Comparison of ENCODE assay signal across 9 cellular contexts in genomic region chr6:16276991-16277981, GRCh38. TPM values are rescaled to one million over a fixed set of nuclear protein-coding genes. Genes with fewer than 3 reads are reported as not detected.
DNase-seq lines count a peak whose midpoint lies in the region; ATAC-seq, FAIRE-seq and TF ChIP-seq lines count a peak whose summit lies in the region.
"Had no signal": no experiment of that assay in that cellular context is flagged by ENCODE, and none has a peak within 500 bp of the region (broad histone marks: within the 10 kb centered on the region; RNA-seq: fewer than 3 reads in every experiment).

No MANE protein-coding gene starts in this region.

- no peak overlapping the region for H3K4ac ChIP-seq in H1 (replicated peaks; ENCODE audit: insufficient read length, low read depth, low read length)

- no peaks in the 10 kb centered on the region for H3K4me1 ChIP-seq in DOHH2 (ENCODE audit: control insufficient read depth, low read length)
- H3K4me1 ChIP-seq in H1 (replicated peaks in 1 of 4; ENCODE audit: control insufficient read depth in 3 of 4, insufficient read depth in 4 of 4, low read length in 3 of 4): no peaks in the 10 kb centered on the region; a peak in 2 of 7 replicates

- peak overlapping the region; percentile 85 for H2BK12ac ChIP-seq in H1 (ENCODE audit: low read depth, low read length)

- peak; percentile 77 to 81 for TF ChIP-seq RAD21 in H1 (IDR thresholded peaks at IDR 0.05 in 1 of 2, conservative IDR thresholded peaks at IDR 0.05 in 1 of 2; ENCODE audit: low read depth in 2 of 2, low read length in 2 of 2)

- H3K56ac ChIP-seq in H1 (replicated peaks; ENCODE audit: insufficient read length, low read depth, low read length): no peak overlapping the region

- no peak overlapping the region for H2AFZ ChIP-seq in H1 (ENCODE audit: low read length)

- no peak for TF ChIP-seq EP300 in H1 (IDR thresholded peaks at IDR 0.05; ENCODE audit: borderline replicate concordance in 1 of 2, low read depth in 2 of 2, low read length in 2 of 2)

- H3K9ac ChIP-seq in H1 (replicated peaks in 1 of 4; ENCODE audit: extremely low read depth in 1 of 4, low read depth in 3 of 4, low read length in 3 of 4): no peak overlapping the region

- H3K4me3 Mint-ChIP-seq in mesothelial cell of epicardium: no peak overlapping the region

- no peak overlapping the region; the same call in 1 of the 2 replicates for H2BK15ac ChIP-seq in H1 (ENCODE audit: low read length)

- 0 out of 2 replicates have a peak, but pooled peaks cover 3% of the 10 kb centered on the region for H3K27me3 ChIP-seq in DOHH2 (ENCODE audit: control insufficient read depth, low read length)
- H3K27me3 ChIP-seq in H1 (replicated peaks in 1 of 4; ENCODE audit: control insufficient read depth in 3 of 4, extremely low read depth in 1 of 4, insufficient read depth in 3 of 4, low read length in 3 of 4): no peaks in the 10 kb centered on the region

- H3K23ac ChIP-seq in H1 (ENCODE audit: insufficient read length): no peak overlapping the region

- peaks cover 7% of the 10 kb centered on the region for H3K27me3 Mint-ChIP-seq in mesothelial cell of epicardium (ENCODE audit: low read depth)

- H3K27ac ChIP-seq in DOHH2 (ENCODE audit: low read depth, low read length) (no peak overlapping the region), H1 (ENCODE audit: low read depth, low read length) (no peak overlapping the region)
- H3K27ac ChIP-seq: VCaP had no signal

- peak; percentile 13 for FAIRE-seq in H1 (lab: Jason Lieb, UNC)

- ATAC-seq in HG02759 (IDR thresholded peaks at IDR 0.05; ENCODE audit: unreplicated experiment) (peak; percentile 75), GM18519 (IDR thresholded peaks at IDR 0.05; ENCODE audit: low FRiP score, unreplicated experiment) (no peak)

- H2BK120ac ChIP-seq in H1 (replicated peaks; ENCODE audit: low read depth, low read length): no peak overlapping the region

- CTCF ChIA-PET in H1 (lab: Charles Lee; ENCODE audit: partially characterized antibody): interaction anchor here (0.5 to 6.1 kb wide), 28 partner anchors 8 to 1342 kb away, joined by 3 to 57 read pairs (median 4); partner anchors contain the start of gene GMPR

- H3K4me3 ChIP-seq in DOHH2 (ENCODE audit: low read length) (no peak overlapping the region), H1 (ENCODE audit: extremely low read depth in 1 of 4, insufficient read depth in 2 of 4, low read depth in 3 of 4, low read length in 4 of 4) (no peak overlapping the region)

- H3K4me1 Mint-ChIP-seq in mesothelial cell of epicardium: peaks cover 37% of the 10 kb centered on the region

- no peak for TF ChIP-seq POLR2A in H1 (IDR thresholded peaks at IDR 0.05; ENCODE audit: control extremely low read depth in 1 of 2, low read depth in 2 of 2, low read length in 2 of 2)

- DNase-seq in RPMI7951 (ENCODE audit: low read depth): peak; percentile 91
- peak; percentile 59 to 76 for DNase-seq in H1 (ENCODE audit: low read depth in 1 of 2, low spot score in 2 of 2)
- DNase-seq in mesothelial cell of epicardium (ENCODE audit: low spot score in 2 of 2, unreplicated experiment in 2 of 2): peak in 1 of 2 experiments; percentile 44
- no peak for DNase-seq in NCI-H1092 treated with DMSO at 0.1 percent for 48 hours (lab: John Stamatoyannopoulos, UW)
- DNase-seq in superior temporal gyrus (ENCODE audit: extremely low spot score): no peak

- TF ChIP-seq CTCF in DOHH2 (IDR thresholded peaks at IDR 0.05; ENCODE audit: low read depth, low read length, poor library complexity, severe bottlenecking) (peak; percentile 68), H1 (IDR thresholded peaks at IDR 0.05; ENCODE audit: control extremely low read depth in 1 of 3, insufficient read depth in 1 of 3, low read depth in 1 of 3, low read length in 3 of 3) (peak; percentile 68 to 78 (median 73)), mesothelial cell of epicardium (IDR thresholded peaks at IDR 0.05; ENCODE audit: unreplicated experiment) (no peak)

- H3K4me2 ChIP-seq in DOHH2 (ENCODE audit: low read length) (no peak overlapping the region), H1 (ENCODE audit: insufficient read depth in 1 of 2, low read depth in 2 of 2, low read length in 2 of 2) (no peak overlapping the region)

- 62% methylated on average over 20 of the region's 20 CpGs; no CpG with 5 or more reads in 1 of the 2 experiments for WGBS in H1 (ENCODE audit: extremely low coverage in 1 of 2, insufficient coverage in 1 of 2, insufficient read length in 1 of 2, insufficient replicate concordance in 2 of 2, low coverage in 1 of 2, low lambda C conversion rate in 2 of 2, missing lambda C conversion rate in 1 of 2), 2 experiments

- no peaks in the 10 kb centered on the region for H4K20me1 ChIP-seq in DOHH2 (ENCODE audit: control insufficient read depth, insufficient read depth, low read depth, low read length)
- no peaks in the 10 kb centered on the region for H4K20me1 ChIP-seq in H1 (replicated peaks in 1 of 2; ENCODE audit: control insufficient read depth in 1 of 2, insufficient read depth in 2 of 2, low read length in 2 of 2)

- no peaks in the 10 kb centered on the region for H3K9me2 ChIP-seq in DOHH2 (replicated peaks; ENCODE audit: control insufficient read depth, low read length)

- no peaks in the 10 kb centered on the region for H3F3A ChIP-seq in DOHH2 (ENCODE audit: control insufficient read depth, insufficient read depth)

- H4K5ac ChIP-seq in H1 (ENCODE audit: insufficient read length, low read depth, low read length): no peak overlapping the region

- H3K79me1 ChIP-seq in H1 (ENCODE audit: low read depth, low read length): no peaks in the 10 kb centered on the region

- no peaks in the 10 kb centered on the region; the same call in 1 of the 2 replicates for H3K23me2 ChIP-seq in H1 (ENCODE audit: low read depth, low read length)

- no peak overlapping the region for H2AK5ac ChIP-seq in H1 (ENCODE audit: low read depth, low read length)

- H3K14ac ChIP-seq in H1 (ENCODE audit: insufficient read length): no peak overlapping the region

- POLR2A ChIA-PET in H1 (lab: Charles Lee; ENCODE audit: partially characterized antibody): interaction anchor here (0.8 kb wide), 1 partner anchor 9 kb away, joined by 3 read pairs; no protein-coding TSS in a partner anchor

- H3K9me3 Mint-ChIP-seq in mesothelial cell of epicardium: no peaks in the 10 kb centered on the region

- H3K79me2 ChIP-seq in DOHH2 (ENCODE audit: control insufficient read depth, low read length): no peaks in the 10 kb centered on the region
- no peaks in the 10 kb centered on the region for H3K79me2 ChIP-seq in H1 (ENCODE audit: control insufficient read depth in 1 of 2, insufficient read depth in 2 of 2, low read length in 2 of 2)

- no peaks in the 10 kb centered on the region for H3K36me3 Mint-ChIP-seq in mesothelial cell of epicardium

- peak overlapping the region; percentile 31 for H3K27ac Mint-ChIP-seq in mesothelial cell of epicardium

- H3K9me3 ChIP-seq in DOHH2 (ENCODE audit: control insufficient read depth, insufficient read depth, low read length) (no peaks in the 10 kb centered on the region), H1 (ENCODE audit: insufficient read depth in 2 of 2, low read depth in 1 of 2, low read length in 1 of 2) (no peaks in the 10 kb centered on the region)

- H4K8ac ChIP-seq in H1 (ENCODE audit: extremely low read depth, insufficient read depth, low read length): peak overlapping the region; percentile 30; the same call in 1 of the 2 replicates

- no peak overlapping the region for H2BK20ac ChIP-seq in H1 (ENCODE audit: low read length)

- peak overlapping the region; percentile 12; the same call in 1 of the 2 replicates for H2BK5ac ChIP-seq in H1 (ENCODE audit: low read depth, low read length)

- no peaks in the 10 kb centered on the region for H3K36me3 ChIP-seq in DOHH2 (ENCODE audit: control insufficient read depth, low read length)
- H3K36me3 ChIP-seq in H1 (ENCODE audit: control insufficient read depth in 2 of 4, insufficient read depth in 4 of 4, low read length in 3 of 4): no peaks in the 10 kb centered on the region; a peak in 1 of 8 replicates

- H3K18ac ChIP-seq in H1 (ENCODE audit: extremely low read depth, low read length): peak overlapping the region; percentile 19

- no peak overlapping the region for H4K91ac ChIP-seq in H1 (replicated peaks; ENCODE audit: insufficient read length, low read length)

TF ChIP-seq in H1, 55 proteins besides CTCF, POLR2A, EP300 and RAD21 (continues in another document):
- TF ChIP-seq CHD2 (IDR thresholded peaks at IDR 0.05; ENCODE audit: low read length) (no peak), SUZ12 (IDR thresholded peaks at IDR 0.05; ENCODE audit: low read length) (no peak), JUND (IDR thresholded peaks at IDR 0.05; ENCODE audit: low read length) (peak; percentile 78), CTBP2 (IDR thresholded peaks at IDR 0.05; ENCODE audit: borderline replicate concordance, insufficient read depth, insufficient read length, low read length) (no peak), PHF8 (conservative IDR thresholded peaks at IDR 0.05; ENCODE audit: low read depth, low read length) (no peak), BCL11A (IDR thresholded peaks at IDR 0.05; ENCODE audit: low read depth in 2 of 2, low read length in 2 of 2) (no peak), BACH1 (IDR thresholded peaks at IDR 0.05; ENCODE audit: low read length) (peak; percentile 60; the same call in 1 of the 2 replicates), SP4 (IDR thresholded peaks at IDR 0.05; ENCODE audit: low read length) (no peak), ATF3 (IDR thresholded peaks at IDR 0.05; ENCODE audit: insufficient read depth, low read depth, low read length) (no peak), POU5F1 (IDR thresholded peaks at IDR 0.05; ENCODE audit: low read depth, low read length) (no peak), EGR1 (IDR thresholded peaks at IDR 0.05; ENCODE audit: borderline replicate concordance, low read depth, low read length) (no peak)

RNA-seq across cellular contexts. Expression of gene GMPR, which starts 38.9 kb away (rescaled TPM):
- total RNA-seq in RPMI7951 (2014; rRNA removed; shearing (Covaris generic)): 33.5 and 34.9 TPM in 2 replicates
- total RNA-seq in H1 (2021; fragmentation: NEBNext Ultra II Directional; extraction: Animal tissue kit (Norgen Biotek cat#: 25700)): 0.99 and 1.2 TPM in 2 replicates
- polyA plus RNA-seq in H1 (2011; rRNA removed): 1.2 and 1.7 TPM in 2 replicates
- polyA plus RNA-seq in H1 (2011; cell fraction: cytosol; rRNA removed): 1.1 TPM
- 0.90 TPM for polyA plus RNA-seq in H1 (2011; cell fraction: nucleus; rRNA removed)
- polyA plus RNA-seq in H1 (2012, experiment 1 of 2): 1.1 to 1.8 TPM (median 1.3 TPM) in 4 replicates
- polyA plus RNA-seq in H1 (2012, experiment 2 of 2): 0.94 TPM
- 2.0 TPM for polyA plus RNA-seq in H1 (2013, experiment 1 of 2)
- 1.9 TPM for polyA plus RNA-seq in H1 (2013, experiment 2 of 2)
- 0.24 and 0.57 TPM in 2 replicates for polyA minus RNA-seq in H1 (2011; rRNA and poly(A)+ RNA removed)
- not detected for polyA minus RNA-seq in H1 (2011; cell fraction: cytosol; rRNA and poly(A)+ RNA removed)
- polyA minus RNA-seq in H1 (2011; cell fraction: nucleus; rRNA and poly(A)+ RNA removed): not detected
- 4.0 to 5.2 TPM (median 4.3 TPM) in 3 replicates for total RNA-seq in mesothelial cell of epicardium

Comparison
In these comparisons a context has a peak if more than half of its experiments do, and no peak if none do; other contexts are left out.
1. DNase-seq: peak in RPMI7951 (single experiment) and H1 (2 of 2); none in NCI-H1092 treated with DMSO at 0.1 percent for 48 hours (single experiment) and superior temporal gyrus (single experiment).